Comparison of ENCODE assay signal across 32 cellular contexts in genomic region chr5:148477429-148477828, GRCh38.
"Had no signal": no experiment of that assay in that cellular context is flagged by ENCODE, and none has a peak within 500 bp of the region (broad histone marks: within the 10 kb centered on the region; RNA-seq: fewer than 3 reads in every experiment).

No MANE protein-coding gene starts in this region.

- H3K4me3 ChIP-seq: adrenal gland, ascending aorta, body of pancreas, breast epithelium, cardiac muscle cell had no signal

- FAIRE-seq: astrocyte, bronchial epithelial cell had no signal

- H3K36me3 ChIP-seq: adrenal gland, ascending aorta, brain microvascular endothelial cell, breast epithelium, cardiac muscle cell had no signal

- DNase-seq: activated effector memory CD4-positive, alpha-beta T cell treated with anti-CD3 and anti-CD28 coated beads, Interleukin-2, amount 50 U/mL, for 16 hours; activated effector memory CD4-positive, alpha-beta T cell treated with Interleukin-2 at 50 U/mL for 16 hours; activated gamma-delta T cell; activated gamma-delta T cell treated with Interleukin-2 at 50 U/mL for 16 hours; activated naive CD4-positive, alpha-beta T cell; activated naive CD4-positive, alpha-beta T cell treated with anti-CD3 and anti-CD28 coated beads for 36 hours; activated naive CD4-positive, alpha-beta T cell treated with anti-CD3 and anti-CD28 coated beads, Interleukin-2, amount 10 ng/mL, durations not matched to agents 7 days and 5 days; activated naive CD4-positive, alpha-beta T cell treated with anti-CD3 and anti-CD28 coated beads, Interleukin-2, amount 50 U/mL, for 16 hours; activated naive CD4-positive, alpha-beta T cell treated with Interleukin-2 at 50 U/mL for 16 hours; activated naive CD8-positive, alpha-beta T cell treated with anti-CD3 and anti-CD28 coated beads for 36 hours; activated naive CD8-positive, alpha-beta T cell treated with anti-CD3 and anti-CD28 coated beads, Interleukin-2, amount 10 ng/mL, durations not matched to agents 7 days and 5 days; activated naive CD8-positive, alpha-beta T cell treated with anti-CD3 and anti-CD28 coated beads, Interleukin-2, amount 50 U/mL, for 24 hours; activated T-cell treated with anti-CD3 and anti-CD28 coated beads, Interleukin-2, amount 50 U/mL, for 1 hour; activated T-cell treated with anti-CD3 and anti-CD28 coated beads, Interleukin-2, amount 50 U/mL, for 24 hours; activated T-cell treated with anti-CD3 and anti-CD28 coated beads, Interleukin-2, amount 50 U/mL, for 4 hours; activated T-cell treated with anti-CD3 and anti-CD28 coated beads, Interleukin-2, amount 50 U/mL, for 48 hours; activated T-cell treated with anti-CD3 and anti-CD28 coated beads, Interleukin-2, amount 50 U/mL, for 72 hours; adrenal gland; amniotic stem cell; amygdala; anterior cingulate cortex; aorta; body of pancreas; brain microvascular endothelial cell; caudate nucleus; central memory CD4-positive, alpha-beta T cell; cerebellar nuclear complex had no signal

- H3K27ac ChIP-seq: adrenal gland, ascending aorta, body of pancreas, brain microvascular endothelial cell, breast epithelium, cardiac muscle cell had no signal

- H3K27me3 ChIP-seq: adrenal gland, ascending aorta, body of pancreas, brain microvascular endothelial cell, breast epithelium, cardiac muscle cell had no signal

- H3K9me3 ChIP-seq: adrenal gland, ascending aorta, body of pancreas, breast epithelium had no signal
